In genomic region chr1:3266870-3267549, GRCh38 we compare ENCODE assay signal across 30 cellular contexts.
"Had no signal": no experiment of that assay in that cellular context is flagged by ENCODE, and none has a peak within 500 bp of the region (broad histone marks: within the 10 kb centered on the region; RNA-seq: fewer than 3 reads in every experiment).

No MANE protein-coding gene starts in this region.

- DNase-seq: activated CD4-positive, alpha-beta memory T cell treated with anti-CD3 and anti-CD28 coated beads, Interleukin-2, amount 10 ng/mL, durations not matched to agents 7 days and 5 days; activated CD4-positive, alpha-beta T cell treated with anti-CD3 and anti-CD28 coated beads for 1 hour; activated CD4-positive, alpha-beta T cell treated with anti-CD3 and anti-CD28 coated beads for 4 hours; activated CD4-positive, alpha-beta T cell treated with anti-CD3 and anti-CD28 coated beads, Interleukin-2, amount 10 ng/mL, durations not matched to agents 7 days and 5 days; activated CD4-positive, alpha-beta T cell treated with anti-CD3 and anti-CD28 coated beads, Interleukin-2, amount 50 U/mL, for 4 hours; activated CD8-positive, alpha-beta memory T cell treated with anti-CD3 and anti-CD28 coated beads, Interleukin-2, amount 50 U/mL, for 48 hours; activated effector memory CD4-positive, alpha-beta T cell treated with Interleukin-2 at 50 U/mL for 16 hours; activated gamma-delta T cell treated with Interleukin-2 at 50 U/mL for 16 hours; activated naive CD4-positive, alpha-beta T cell treated with anti-CD3 and anti-CD28 coated beads, Interleukin-2, amount 50 U/mL, for 16 hours; activated naive CD4-positive, alpha-beta T cell treated with Interleukin-2 at 50 U/mL for 16 hours; activated T-cell treated with anti-CD3 and anti-CD28 coated beads for 4 hours; activated T-cell treated with anti-CD3 and anti-CD28 coated beads, Interleukin-2, amount 50 U/mL, for 24 hours; activated T-cell treated with anti-CD3 and anti-CD28 coated beads, Interleukin-2, amount 50 U/mL, for 72 hours; amniotic stem cell; anterior cingulate cortex; brain microvascular endothelial cell; cortex of kidney; dermis blood vessel endothelial cell; effector CD4-positive, alpha-beta T cell; effector memory CD8-positive, alpha-beta T cell; erythroblast; esophagus squamous epithelium; foreskin melanocyte; heart right ventricle; T-helper 2 cell had no signal

- H3K36me3 ChIP-seq: brain microvascular endothelial cell, esophagus squamous epithelium, gastroesophageal sphincter, heart right ventricle had no signal

- H3K9me3 ChIP-seq: esophagus squamous epithelium, gastroesophageal sphincter, heart right ventricle had no signal

- H3K4me3 ChIP-seq: esophagus squamous epithelium, gastroesophageal sphincter, heart right ventricle had no signal

- H3K27ac ChIP-seq: brain microvascular endothelial cell, esophagus squamous epithelium, gastroesophageal sphincter, heart right ventricle had no signal

- H3K4me1 ChIP-seq: esophagus squamous epithelium, gastroesophageal sphincter had no signal

- H3K27me3 ChIP-seq: brain microvascular endothelial cell had no signal

- ATAC-seq: activated T-cell treated with anti-CD3 and anti-CD28 coated beads, Interleukin-2, amount 50 U/mL, for 72 hours; effector memory CD8-positive, alpha-beta T cell; gastroesophageal sphincter; heart right ventricle; WTC11 had no signal

- FAIRE-seq: astrocyte, bronchial epithelial cell, colon had no signal
